2 cellular contexts compared by ENCODE assay signal in genomic region chr20:63529180-63529860, GRCh38.
TF ChIP-seq lines count a peak whose summit lies in the region.

No MANE protein-coding gene starts in this region.

TF ChIP-seq in A549, 52 proteins besides CTCF, POLR2A, EP300 and RAD21:
- no peak for TF ChIP-seq CBX2 (IDR thresholded peaks at IDR 0.05; ENCODE audit: borderline replicate concordance, low read depth)
- no peak for TF ChIP-seq FOSL2 (IDR thresholded peaks at IDR 0.05)
- TF ChIP-seq FOSL2 (CRISPR knock-in tag; IDR thresholded peaks at IDR 0.05) = no peak
- no peak for TF ChIP-seq CBX8 (IDR thresholded peaks at IDR 0.05)
- TF ChIP-seq KDM1A (IDR thresholded peaks at IDR 0.05; ENCODE audit: low read depth) = no peak
- no peak for TF ChIP-seq JUN (IDR thresholded peaks at IDR 0.05)
- no peak for TF ChIP-seq SREBF2 (IDR thresholded peaks at IDR 0.05)
- no peak for TF ChIP-seq CEBPB (IDR thresholded peaks at IDR 0.05)
- no peak for TF ChIP-seq POLR2AphosphoS2 (conservative IDR thresholded peaks at IDR 0.05; ENCODE audit: low read length)
- TF ChIP-seq MYC (IDR thresholded peaks at IDR 0.05; ENCODE audit: borderline replicate concordance, low read length) = no peak
- TF ChIP-seq ZFP36 (IDR thresholded peaks at IDR 0.05; ENCODE audit: borderline replicate concordance, partially characterized antibody) = no peak
- no peak for TF ChIP-seq BCL3 (IDR thresholded peaks at IDR 0.05)
- TF ChIP-seq ZNF302 (CRISPR knock-in tag; IDR thresholded peaks at IDR 0.05) = no peak
- TF ChIP-seq FOSB (CRISPR knock-in tag; IDR thresholded peaks at IDR 0.05) = no peak
- TF ChIP-seq EHMT2 (IDR thresholded peaks at IDR 0.05; ENCODE audit: low read depth) = no peak
- no peak for TF ChIP-seq ATOH8 (CRISPR knock-in tag; IDR thresholded peaks at IDR 0.05; ENCODE audit: low read depth)
- TF ChIP-seq HOXA7 (CRISPR knock-in tag; IDR thresholded peaks at IDR 0.05) = no peak
- no peak for TF ChIP-seq NFE2L2 (conservative IDR thresholded peaks at IDR 0.05; ENCODE audit: low read length)

TF ChIP-seq in IMR-90, 13 proteins besides CTCF, POLR2A, EP300 and RAD21:
- no peak for TF ChIP-seq MAZ (IDR thresholded peaks at IDR 0.05; ENCODE audit: borderline replicate concordance, low read depth, low read length)
- TF ChIP-seq CEBPB (IDR thresholded peaks at IDR 0.05; ENCODE audit: low read depth, low read length) = no peak
- no peak for TF ChIP-seq USF2 (IDR thresholded peaks at IDR 0.05; ENCODE audit: low read depth, low read length)
- no peak for TF ChIP-seq RCOR1 (IDR thresholded peaks at IDR 0.05; ENCODE audit: insufficient replicate concordance, low read length)
- TF ChIP-seq SMC3 (IDR thresholded peaks at IDR 0.05; ENCODE audit: low read depth, low read length) = no peak
